ENCODE assay signal across 21 cellular contexts in the genomic region with DNA sequence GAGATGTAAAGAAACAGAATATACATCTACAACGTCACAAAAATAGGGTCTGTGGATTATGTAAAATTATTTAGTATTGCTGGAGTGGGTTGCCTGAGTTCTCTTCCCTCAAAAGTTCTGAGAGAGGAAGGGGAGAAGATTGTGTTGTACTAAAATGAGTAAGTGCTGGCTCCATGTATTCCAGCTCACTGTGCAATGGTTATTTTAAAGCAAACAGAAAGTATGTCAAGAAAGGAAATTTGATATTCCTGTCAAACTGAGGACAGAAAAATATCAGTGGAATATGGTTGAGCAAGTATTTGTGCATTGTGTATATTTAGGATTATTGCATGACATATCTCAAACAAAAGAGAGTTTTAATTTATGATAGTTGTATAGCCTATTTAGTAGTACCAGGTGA.
DNase-seq lines count a peak whose midpoint lies in the region; ATAC-seq and TF ChIP-seq lines count a peak whose summit lies in the region.
"Had no signal": no experiment of that assay in that cellular context is flagged by ENCODE, and none has a peak within 500 bp of the region (broad histone marks: within the 10 kb centered on the region; RNA-seq: fewer than 3 reads in every experiment).

No MANE protein-coding gene starts in this region.

- H3K79me2 ChIP-seq in ACC112 (ENCODE audit: control insufficient read depth, insufficient read depth, low read length, unreplicated experiment) = peaks cover 26% of the 10 kb centered on the region

- peaks cover 13% of the 10 kb centered on the region for H3K4me1 ChIP-seq in ACC112 (ENCODE audit: control insufficient read depth, insufficient read depth, low read length, unreplicated experiment)
- peaks cover 9% of the 10 kb centered on the region; the same call in 1 of the 2 replicates for H3K4me1 ChIP-seq in HUES48 (ENCODE audit: control insufficient read depth, insufficient read depth, low read length)

- peak overlapping the region in 1 of 3 experiments; percentile 22 for H3K27ac Mint-ChIP-seq in nephron
- H3K27ac Mint-ChIP-seq: IgD-negative memory B cell, T-cell had no signal

- ATAC-seq in GM19324 (IDR thresholded peaks at IDR 0.05; ENCODE audit: low FRiP score, unreplicated experiment) (no peak), GM18517 (IDR thresholded peaks at IDR 0.05; ENCODE audit: unreplicated experiment) (no peak)
- ATAC-seq: activated T-cell treated with anti-CD3 and anti-CD28 coated beads, Interleukin-2, amount 50 U/mL, for 72 hours; HCT116; T-cell had no signal

- H3K27me3 Mint-ChIP-seq in nephron (ENCODE audit: low read depth) = no peaks in the 10 kb centered on the region

- H3K4me3 Mint-ChIP-seq in nephron = peak overlapping the region; percentile 73 to 98 (median 96)

- no peak overlapping the region for H3K27ac ChIP-seq in ACC112 (ENCODE audit: low read depth, low read length)
- no peak overlapping the region for H3K27ac ChIP-seq in HUES48 (ENCODE audit: low read depth, low read length)
- H3K27ac ChIP-seq: suprapubic skin had no signal

- H3K9me3 ChIP-seq in HUES48 (ENCODE audit: control insufficient read depth, insufficient read depth, low read length) = no peaks in the 10 kb centered on the region
- H3K9me3 ChIP-seq: suprapubic skin, vagina had no signal

- H3K36me3 ChIP-seq in ACC112 (ENCODE audit: insufficient read depth, low read length) (0 out of 2 replicates have a peak, but pooled peaks cover 5% of the 10 kb centered on the region), HUES48 (ENCODE audit: control insufficient read depth, insufficient read depth, low read length) (peaks cover 5% of the 10 kb centered on the region; the same call in 1 of the 2 replicates)
- H3K36me3 ChIP-seq: MG63, suprapubic skin, vagina had no signal

- H3K9me3 Mint-ChIP-seq in nephron = peaks cover 8% of the 10 kb centered on the region
- H3K9me3 Mint-ChIP-seq: T-cell had no signal

- no peak overlapping the region for H2AFZ ChIP-seq in ACC112 (ENCODE audit: low read length, unreplicated experiment)

- peaks cover 14% of the 10 kb centered on the region for H3K4me1 Mint-ChIP-seq in nephron

- peak overlapping the region; percentile 95 for H3K4me3 ChIP-seq in ACC112 (ENCODE audit: low read depth, low read length)
- peak overlapping the region; percentile 99; the same call in 1 of the 2 replicates for H3K4me3 ChIP-seq in HUES48 (ENCODE audit: low read depth, low read length)
- H3K4me3 ChIP-seq in choroid plexus epithelial cell (ENCODE audit: low read depth, low read length) = no peak overlapping the region
- H3K4me3 ChIP-seq: MG63 had no signal

- H3K36me3 Mint-ChIP-seq in nephron (ENCODE audit: low read depth) = peaks cover 3% of the 10 kb centered on the region
- H3K36me3 Mint-ChIP-seq: IgD-negative memory B cell, T-cell had no signal

- no peak overlapping the region for H3K9ac ChIP-seq in HUES48 (ENCODE audit: low read depth, low read length)

- no peaks in the 10 kb centered on the region for H3K27me3 ChIP-seq in ACC112 (ENCODE audit: insufficient read depth, low read length)
- no peaks in the 10 kb centered on the region for H3K27me3 ChIP-seq in HUES48 (ENCODE audit: control insufficient read depth, insufficient read depth, low read length)
- H3K27me3 ChIP-seq: suprapubic skin, vagina had no signal

- TF ChIP-seq CTCF in choroid plexus epithelial cell (conservative IDR thresholded peaks at IDR 0.05; ENCODE audit: low read depth, low read length) (no peak), nephron (IDR thresholded peaks at IDR 0.05; ENCODE audit: unreplicated experiment in 3 of 3) (no peak)

- DNase-seq in choroid plexus epithelial cell (ENCODE audit: low read depth) (peak; percentile 41), NCI-H1417 treated with DMSO at 0.1 percent for 48 hours (lab: John Stamatoyannopoulos, UW) (no peak), epidermal melanocyte (ENCODE audit: insufficient read length, low spot score) (no peak)
- DNase-seq: activated naive CD4-positive, alpha-beta T cell treated with anti-CD3 and anti-CD28 coated beads, Interleukin-2, amount 50 U/mL, for 16 hours; activated T-cell treated with anti-CD3 and anti-CD28 coated beads, Interleukin-2, amount 50 U/mL, for 72 hours; DMS153; MG63; NCI-H1436; NCI-H526 treated with DMSO at 0.1 percent for 48 hours; occipital lobe; SHP77; T-cell had no signal
